Comparison of ENCODE assay signal across 1 cellular context in the genomic region with DNA sequence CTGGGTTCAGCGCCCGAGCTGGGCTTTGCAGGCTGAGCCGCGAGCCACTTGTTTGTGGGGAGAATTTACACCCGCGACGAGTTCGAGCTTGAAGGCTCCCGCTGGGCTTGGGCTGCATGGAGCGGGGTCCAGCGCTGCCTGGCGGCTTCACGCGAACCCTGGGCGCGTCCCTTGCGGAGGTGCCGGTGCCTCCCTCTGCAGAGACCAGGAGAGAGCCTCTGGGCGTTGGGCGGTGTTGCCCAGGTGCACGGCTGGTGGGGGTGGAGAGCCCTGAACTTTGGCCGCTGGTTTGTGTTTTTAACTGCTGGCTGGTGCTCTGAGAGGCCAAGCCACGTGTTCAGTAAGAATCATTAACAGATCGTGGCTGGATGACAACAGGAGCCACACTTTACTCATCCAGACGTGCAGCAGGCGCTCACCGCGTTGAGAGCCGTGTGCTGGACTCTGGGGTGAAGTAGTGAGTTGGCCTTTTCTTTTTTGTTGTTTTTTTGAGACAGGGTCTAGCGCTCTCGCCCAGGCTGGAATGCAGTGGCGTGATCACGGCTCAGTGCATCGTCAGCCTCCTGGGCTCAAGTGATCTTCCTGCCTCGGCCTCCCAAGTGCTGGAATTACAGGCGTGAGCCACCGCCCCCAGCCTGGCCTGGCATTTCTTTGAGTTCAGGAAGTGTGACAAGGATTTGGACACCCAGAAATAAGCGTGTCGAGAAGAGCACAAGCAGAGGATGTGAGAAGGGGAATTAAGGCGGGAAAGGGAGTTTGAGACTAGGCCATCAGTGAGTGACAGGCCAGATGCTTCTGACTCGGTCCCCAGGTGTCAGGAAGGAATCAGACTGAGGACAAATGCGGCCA.
TF ChIP-seq lines count a peak whose summit lies in the region.

No MANE protein-coding gene starts in this region.

TF ChIP-seq in GM12878, 131 proteins besides CTCF, POLR2A, EP300 and RAD21 (continues in another document):
- TF ChIP-seq, protein P1, sequence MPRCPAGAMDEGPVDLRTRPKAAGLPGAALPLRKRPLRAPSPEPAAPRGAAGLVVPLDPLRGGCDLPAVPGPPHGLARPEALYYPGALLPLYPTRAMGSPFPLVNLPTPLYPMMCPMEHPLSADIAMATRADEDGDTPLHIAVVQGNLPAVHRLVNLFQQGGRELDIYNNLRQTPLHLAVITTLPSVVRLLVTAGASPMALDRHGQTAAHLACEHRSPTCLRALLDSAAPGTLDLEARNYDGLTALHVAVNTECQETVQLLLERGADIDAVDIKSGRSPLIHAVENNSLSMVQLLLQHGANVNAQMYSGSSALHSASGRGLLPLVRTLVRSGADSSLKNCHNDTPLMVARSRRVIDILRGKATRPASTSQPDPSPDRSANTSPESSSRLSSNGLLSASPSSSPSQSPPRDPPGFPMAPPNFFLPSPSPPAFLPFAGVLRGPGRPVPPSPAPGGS (IDR thresholded peaks at IDR 0.05; ENCODE audit: borderline replicate concordance, insufficient read depth, low read depth, low read length, poor library complexity, severe bottlenecking), result no peak
- TF ChIP-seq MXI1 (IDR thresholded peaks at IDR 0.05; ENCODE audit: low read depth, low read length) (peak; percentile 85), HCFC1 (IDR thresholded peaks at IDR 0.05; ENCODE audit: low read length) (0 out of 2 replicates have a peak, but pooled peaks have one; percentile 19), RFX5 (IDR thresholded peaks at IDR 0.05; ENCODE audit: low read depth, low read length) (no peak), MEF2B (IDR thresholded peaks at IDR 0.05; ENCODE audit: partially characterized antibody, poor library complexity, severe bottlenecking) (peak; percentile 11), NR2F1 (conservative IDR thresholded peaks at IDR 0.05) (peak; percentile 75), ZNF217 (IDR thresholded peaks at IDR 0.05) (no peak), ETV6 (conservative IDR thresholded peaks at IDR 0.05 in 1 of 2, IDR thresholded peaks at IDR 0.05 in 1 of 2; ENCODE audit: borderline replicate concordance in 1 of 2, low read depth in 1 of 2) (no peak), KAT2A (conservative IDR thresholded peaks at IDR 0.05; ENCODE audit: control insufficient read depth, low read depth, low read length) (no peak), MTA2 (IDR thresholded peaks at IDR 0.05; ENCODE audit: low read depth) (no peak), TAF1 (IDR thresholded peaks at IDR 0.05; ENCODE audit: borderline replicate concordance, low read depth, low read length) (no peak), EGR1 (IDR thresholded peaks at IDR 0.05; ENCODE audit: borderline replicate concordance in 1 of 2, low read depth in 2 of 2, low read length in 2 of 2) (no peak), MEF2A (IDR thresholded peaks at IDR 0.05; ENCODE audit: insufficient read depth, low read depth, low read length) (no peak), POU2F2 (IDR thresholded peaks at IDR 0.05; ENCODE audit: borderline replicate concordance, low read depth, low read length) (no peak), ZNF24 (IDR thresholded peaks at IDR 0.05) (no peak), JUND (IDR thresholded peaks at IDR 0.05; ENCODE audit: low read depth, low read length) (no peak), TCF12 (IDR thresholded peaks at IDR 0.05; ENCODE audit: low read depth, low read length) (peak; percentile 7; the same call in 1 of the 2 replicates), BHLHE40 (IDR thresholded peaks at IDR 0.05; ENCODE audit: borderline replicate concordance in 1 of 2, low read depth in 2 of 2, low read length in 1 of 2) (peak in 1 of 2 experiments; percentile 57; a peak in 2 of 4 replicates), DPF2 (IDR thresholded peaks at IDR 0.05) (0 out of 2 replicates have a peak, but pooled peaks have one; percentile 50), SUPT20H (IDR thresholded peaks at IDR 0.05; ENCODE audit: borderline replicate concordance, control insufficient read depth, low read depth, low read length) (no peak), GATAD2B (conservative IDR thresholded peaks at IDR 0.05; ENCODE audit: low read depth) (no peak; the same call in 1 of the 2 replicates), ATF7 (IDR thresholded peaks at IDR 0.05; ENCODE audit: low read depth) (0 out of 2 replicates have a peak, but pooled peaks have one; percentile 19), RUNX3 (IDR thresholded peaks at IDR 0.05; ENCODE audit: low read length) (no peak), NR2C1 (IDR thresholded peaks at IDR 0.05) (0 out of 2 replicates have a peak, but pooled peaks have one; percentile 46), FOXK2 (IDR thresholded peaks at IDR 0.05) (peak; percentile 81), LARP7 (IDR thresholded peaks at IDR 0.05) (0 out of 2 replicates have a peak, but pooled peaks have one; percentile 12), IKZF1 (conservative IDR thresholded peaks at IDR 0.05) (peak; percentile 27; the same call in 1 of the 2 replicates)
- TF ChIP-seq, protein P2, sequence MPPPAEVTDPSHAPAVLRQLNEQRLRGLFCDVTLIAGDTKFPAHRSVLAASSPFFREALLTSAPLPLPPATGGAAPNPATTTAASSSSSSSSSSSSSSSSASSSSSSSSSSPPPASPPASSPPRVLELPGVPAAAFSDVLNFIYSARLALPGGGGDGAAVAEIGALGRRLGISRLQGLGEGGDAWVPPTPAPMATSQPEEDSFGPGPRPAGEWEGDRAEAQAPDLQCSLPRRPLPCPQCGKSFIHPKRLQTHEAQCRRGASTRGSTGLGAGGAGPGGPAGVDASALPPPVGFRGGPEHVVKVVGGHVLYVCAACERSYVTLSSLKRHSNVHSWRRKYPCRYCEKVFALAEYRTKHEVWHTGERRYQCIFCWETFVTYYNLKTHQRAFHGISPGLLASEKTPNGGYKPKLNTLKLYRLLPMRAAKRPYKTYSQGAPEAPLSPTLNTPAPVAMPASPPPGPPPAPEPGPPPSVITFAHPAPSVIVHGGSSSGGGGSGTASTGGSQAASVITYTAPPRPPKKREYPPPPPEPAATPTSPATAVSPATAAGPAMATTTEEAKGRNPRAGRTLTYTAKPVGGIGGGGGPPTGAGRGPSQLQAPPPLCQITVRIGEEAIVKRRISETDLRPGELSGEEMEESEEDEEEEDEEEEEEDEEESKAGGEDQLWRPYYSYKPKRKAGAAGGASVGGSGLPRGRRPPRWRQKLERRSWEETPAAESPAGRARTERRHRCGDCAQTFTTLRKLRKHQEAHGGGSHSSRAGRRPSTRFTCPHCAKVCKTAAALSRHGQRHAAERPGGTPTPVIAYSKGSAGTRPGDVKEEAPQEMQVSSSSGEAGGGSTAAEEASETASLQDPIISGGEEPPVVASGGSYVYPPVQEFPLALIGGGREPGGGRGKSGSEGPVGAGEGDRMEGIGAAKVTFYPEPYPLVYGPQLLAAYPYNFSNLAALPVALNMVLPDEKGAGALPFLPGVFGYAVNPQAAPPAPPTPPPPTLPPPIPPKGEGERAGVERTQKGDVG (CRISPR knock-in tag; IDR thresholded peaks at IDR 0.05), result no peak
- TF ChIP-seq, protein P3, sequence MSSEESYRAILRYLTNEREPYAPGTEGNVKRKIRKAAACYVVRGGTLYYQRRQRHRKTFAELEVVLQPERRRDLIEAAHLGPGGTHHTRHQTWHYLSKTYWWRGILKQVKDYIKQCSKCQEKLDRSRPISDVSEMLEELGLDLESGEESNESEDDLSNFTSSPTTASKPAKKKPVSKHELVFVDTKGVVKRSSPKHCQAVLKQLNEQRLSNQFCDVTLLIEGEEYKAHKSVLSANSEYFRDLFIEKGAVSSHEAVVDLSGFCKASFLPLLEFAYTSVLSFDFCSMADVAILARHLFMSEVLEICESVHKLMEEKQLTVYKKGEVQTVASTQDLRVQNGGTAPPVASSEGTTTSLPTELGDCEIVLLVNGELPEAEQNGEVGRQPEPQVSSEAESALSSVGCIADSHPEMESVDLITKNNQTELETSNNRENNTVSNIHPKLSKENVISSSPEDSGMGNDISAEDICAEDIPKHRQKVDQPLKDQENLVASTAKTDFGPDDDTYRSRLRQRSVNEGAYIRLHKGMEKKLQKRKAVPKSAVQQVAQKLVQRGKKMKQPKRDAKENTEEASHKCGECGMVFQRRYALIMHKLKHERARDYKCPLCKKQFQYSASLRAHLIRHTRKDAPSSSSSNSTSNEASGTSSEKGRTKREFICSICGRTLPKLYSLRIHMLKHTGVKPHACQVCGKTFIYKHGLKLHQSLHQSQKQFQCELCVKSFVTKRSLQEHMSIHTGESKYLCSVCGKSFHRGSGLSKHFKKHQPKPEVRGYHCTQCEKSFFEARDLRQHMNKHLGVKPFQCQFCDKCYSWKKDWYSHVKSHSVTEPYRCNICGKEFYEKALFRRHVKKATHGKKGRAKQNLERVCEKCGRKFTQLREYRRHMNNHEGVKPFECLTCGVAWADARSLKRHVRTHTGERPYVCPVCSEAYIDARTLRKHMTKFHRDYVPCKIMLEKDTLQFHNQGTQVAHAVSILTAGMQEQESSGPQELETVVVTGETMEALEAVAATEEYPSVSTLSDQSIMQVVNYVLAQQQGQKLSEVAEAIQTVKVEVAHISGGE (CRISPR knock-in tag; IDR thresholded peaks at IDR 0.05), result no peak
- TF ChIP-seq, protein P4, sequence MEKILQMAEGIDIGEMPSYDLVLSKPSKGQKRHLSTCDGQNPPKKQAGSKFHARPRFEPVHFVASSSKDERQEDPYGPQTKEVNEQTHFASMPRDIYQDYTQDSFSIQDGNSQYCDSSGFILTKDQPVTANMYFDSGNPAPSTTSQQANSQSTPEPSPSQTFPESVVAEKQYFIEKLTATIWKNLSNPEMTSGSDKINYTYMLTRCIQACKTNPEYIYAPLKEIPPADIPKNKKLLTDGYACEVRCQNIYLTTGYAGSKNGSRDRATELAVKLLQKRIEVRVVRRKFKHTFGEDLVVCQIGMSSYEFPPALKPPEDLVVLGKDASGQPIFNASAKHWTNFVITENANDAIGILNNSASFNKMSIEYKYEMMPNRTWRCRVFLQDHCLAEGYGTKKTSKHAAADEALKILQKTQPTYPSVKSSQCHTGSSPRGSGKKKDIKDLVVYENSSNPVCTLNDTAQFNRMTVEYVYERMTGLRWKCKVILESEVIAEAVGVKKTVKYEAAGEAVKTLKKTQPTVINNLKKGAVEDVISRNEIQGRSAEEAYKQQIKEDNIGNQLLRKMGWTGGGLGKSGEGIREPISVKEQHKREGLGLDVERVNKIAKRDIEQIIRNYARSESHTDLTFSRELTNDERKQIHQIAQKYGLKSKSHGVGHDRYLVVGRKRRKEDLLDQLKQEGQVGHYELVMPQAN (conservative IDR thresholded peaks at IDR 0.05), result peak; percentile 36; the same call in 1 of the 2 replicates
- TF ChIP-seq, protein P5, sequence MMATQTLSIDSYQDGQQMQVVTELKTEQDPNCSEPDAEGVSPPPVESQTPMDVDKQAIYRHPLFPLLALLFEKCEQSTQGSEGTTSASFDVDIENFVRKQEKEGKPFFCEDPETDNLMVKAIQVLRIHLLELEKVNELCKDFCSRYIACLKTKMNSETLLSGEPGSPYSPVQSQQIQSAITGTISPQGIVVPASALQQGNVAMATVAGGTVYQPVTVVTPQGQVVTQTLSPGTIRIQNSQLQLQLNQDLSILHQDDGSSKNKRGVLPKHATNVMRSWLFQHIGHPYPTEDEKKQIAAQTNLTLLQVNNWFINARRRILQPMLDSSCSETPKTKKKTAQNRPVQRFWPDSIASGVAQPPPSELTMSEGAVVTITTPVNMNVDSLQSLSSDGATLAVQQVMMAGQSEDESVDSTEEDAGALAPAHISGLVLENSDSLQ (IDR thresholded peaks at IDR 0.05), result peak; percentile 71
- TF ChIP-seq, protein P6, sequence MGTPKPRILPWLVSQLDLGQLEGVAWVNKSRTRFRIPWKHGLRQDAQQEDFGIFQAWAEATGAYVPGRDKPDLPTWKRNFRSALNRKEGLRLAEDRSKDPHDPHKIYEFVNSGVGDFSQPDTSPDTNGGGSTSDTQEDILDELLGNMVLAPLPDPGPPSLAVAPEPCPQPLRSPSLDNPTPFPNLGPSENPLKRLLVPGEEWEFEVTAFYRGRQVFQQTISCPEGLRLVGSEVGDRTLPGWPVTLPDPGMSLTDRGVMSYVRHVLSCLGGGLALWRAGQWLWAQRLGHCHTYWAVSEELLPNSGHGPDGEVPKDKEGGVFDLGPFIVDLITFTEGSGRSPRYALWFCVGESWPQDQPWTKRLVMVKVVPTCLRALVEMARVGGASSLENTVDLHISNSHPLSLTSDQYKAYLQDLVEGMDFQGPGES (IDR thresholded peaks at IDR 0.05), result no peak
- TF ChIP-seq, protein P7, sequence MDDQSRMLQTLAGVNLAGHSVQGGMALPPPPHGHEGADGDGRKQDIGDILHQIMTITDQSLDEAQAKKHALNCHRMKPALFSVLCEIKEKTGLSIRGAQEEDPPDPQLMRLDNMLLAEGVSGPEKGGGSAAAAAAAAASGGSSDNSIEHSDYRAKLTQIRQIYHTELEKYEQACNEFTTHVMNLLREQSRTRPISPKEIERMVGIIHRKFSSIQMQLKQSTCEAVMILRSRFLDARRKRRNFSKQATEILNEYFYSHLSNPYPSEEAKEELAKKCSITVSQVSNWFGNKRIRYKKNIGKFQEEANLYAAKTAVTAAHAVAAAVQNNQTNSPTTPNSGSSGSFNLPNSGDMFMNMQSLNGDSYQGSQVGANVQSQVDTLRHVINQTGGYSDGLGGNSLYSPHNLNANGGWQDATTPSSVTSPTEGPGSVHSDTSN (IDR thresholded peaks at IDR 0.05; ENCODE audit: insufficient replicate concordance, low read depth, low read length), result peak; percentile 10
- TF ChIP-seq, protein P8, sequence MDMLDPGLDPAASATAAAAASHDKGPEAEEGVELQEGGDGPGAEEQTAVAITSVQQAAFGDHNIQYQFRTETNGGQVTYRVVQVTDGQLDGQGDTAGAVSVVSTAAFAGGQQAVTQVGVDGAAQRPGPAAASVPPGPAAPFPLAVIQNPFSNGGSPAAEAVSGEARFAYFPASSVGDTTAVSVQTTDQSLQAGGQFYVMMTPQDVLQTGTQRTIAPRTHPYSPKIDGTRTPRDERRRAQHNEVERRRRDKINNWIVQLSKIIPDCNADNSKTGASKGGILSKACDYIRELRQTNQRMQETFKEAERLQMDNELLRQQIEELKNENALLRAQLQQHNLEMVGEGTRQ (IDR thresholded peaks at IDR 0.05; ENCODE audit: borderline replicate concordance, low read depth, low read length), result peak; percentile 11; the same call in 1 of the 2 replicates
- TF ChIP-seq, protein P9, sequence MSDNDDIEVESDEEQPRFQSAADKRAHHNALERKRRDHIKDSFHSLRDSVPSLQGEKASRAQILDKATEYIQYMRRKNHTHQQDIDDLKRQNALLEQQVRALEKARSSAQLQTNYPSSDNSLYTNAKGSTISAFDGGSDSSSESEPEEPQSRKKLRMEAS (IDR thresholded peaks at IDR 0.05; ENCODE audit: low read depth, low read length), result peak; percentile 63; the same call in 1 of the 2 replicates
- TF ChIP-seq, protein P10, sequence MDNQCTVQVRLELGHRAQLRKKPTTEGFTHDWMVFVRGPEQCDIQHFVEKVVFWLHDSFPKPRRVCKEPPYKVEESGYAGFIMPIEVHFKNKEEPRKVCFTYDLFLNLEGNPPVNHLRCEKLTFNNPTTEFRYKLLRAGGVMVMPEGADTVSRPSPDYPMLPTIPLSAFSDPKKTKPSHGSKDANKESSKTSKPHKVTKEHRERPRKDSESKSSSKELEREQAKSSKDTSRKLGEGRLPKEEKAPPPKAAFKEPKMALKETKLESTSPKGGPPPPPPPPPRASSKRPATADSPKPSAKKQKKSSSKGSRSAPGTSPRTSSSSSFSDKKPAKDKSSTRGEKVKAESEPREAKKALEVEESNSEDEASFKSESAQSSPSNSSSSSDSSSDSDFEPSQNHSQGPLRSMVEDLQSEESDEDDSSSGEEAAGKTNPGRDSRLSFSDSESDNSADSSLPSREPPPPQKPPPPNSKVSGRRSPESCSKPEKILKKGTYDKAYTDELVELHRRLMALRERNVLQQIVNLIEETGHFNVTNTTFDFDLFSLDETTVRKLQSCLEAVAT (IDR thresholded peaks at IDR 0.05), result peak; percentile 78; the same call in 1 of the 2 replicates
- TF ChIP-seq, protein P11, sequence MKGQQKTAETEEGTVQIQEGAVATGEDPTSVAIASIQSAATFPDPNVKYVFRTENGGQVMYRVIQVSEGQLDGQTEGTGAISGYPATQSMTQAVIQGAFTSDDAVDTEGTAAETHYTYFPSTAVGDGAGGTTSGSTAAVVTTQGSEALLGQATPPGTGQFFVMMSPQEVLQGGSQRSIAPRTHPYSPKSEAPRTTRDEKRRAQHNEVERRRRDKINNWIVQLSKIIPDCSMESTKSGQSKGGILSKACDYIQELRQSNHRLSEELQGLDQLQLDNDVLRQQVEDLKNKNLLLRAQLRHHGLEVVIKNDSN (IDR thresholded peaks at IDR 0.05; ENCODE audit: borderline replicate concordance, extremely low read length, insufficient read depth, low read depth, low read length), result no peak
